Comparison of ENCODE assay signal across 17 cellular contexts in genomic region chr16:88678224-88678979, GRCh38. TPM values are rescaled to one million over a fixed set of nuclear protein-coding genes. Genes with fewer than 3 reads are reported as not detected.
A peak's percentile ranks its signal among the peaks of the same experiment; 100 is the strongest.
DNase-seq lines count a peak whose midpoint lies in the region; ATAC-seq and TF ChIP-seq lines count a peak whose summit lies in the region.
"Had no signal": no experiment of that assay in that cellular context is flagged by ENCODE, and none has a peak within 500 bp of the region (broad histone marks: within the 10 kb centered on the region; RNA-seq: fewer than 3 reads in every experiment).

No MANE protein-coding gene starts in this region.

- no peaks in the 10 kb centered on the region for H3K9me3 Mint-ChIP-seq in GM23338
- no peaks in the 10 kb centered on the region for H3K9me3 Mint-ChIP-seq in activated CD4-positive, alpha-beta memory T cell treated with anti-CD3 and anti-CD28 coated beads, Interleukin-2, amount 10 ng/mL, durations not matched to agents 7 days and 5 days
- H3K9me3 Mint-ChIP-seq: CD14-positive monocyte had no signal

- H3K27me3 Mint-ChIP-seq in GM23338 (ENCODE audit: insufficient read depth, low read depth, poor library complexity), result peaks cover 16% of the 10 kb centered on the region
- H3K27me3 Mint-ChIP-seq in activated CD4-positive, alpha-beta memory T cell treated with anti-CD3 and anti-CD28 coated beads, Interleukin-2, amount 10 ng/mL, durations not matched to agents 7 days and 5 days, result no peaks in the 10 kb centered on the region

- H3K9me3 ChIP-seq in A673 (ENCODE audit: low read depth, low read length, poor library complexity, severe bottlenecking), result no peaks in the 10 kb centered on the region
- H3K9me3 ChIP-seq in lower lobe of right lung, result no peaks in the 10 kb centered on the region
- no peaks in the 10 kb centered on the region for H3K9me3 ChIP-seq in MM.1S (replicated peaks; ENCODE audit: insufficient read depth, low read length)
- H3K9me3 ChIP-seq: A549 had no signal

- TF ChIP-seq CTCF in A673 (conservative IDR thresholded peaks at IDR 0.05; ENCODE audit: low read depth, low read length), result no peak
- no peak for TF ChIP-seq CTCF in GM23338 (conservative IDR thresholded peaks at IDR 0.05; ENCODE audit: low read depth in 2 of 2)
- TF ChIP-seq CTCF in lower lobe of right lung (IDR thresholded peaks at IDR 0.05), result no peak
- no peak for TF ChIP-seq CTCF in MM.1S (IDR thresholded peaks at IDR 0.05; ENCODE audit: low read length)

- POLR2A ChIA-PET in A673 (lab: Charles Lee; ENCODE audit: low non-redundant PET), result no interaction called here
- POLR2A ChIA-PET in activated CD4-positive, alpha-beta memory T cell treated with anti-CD3 and anti-CD28 coated beads, Interleukin-2, amount 10 ng/mL, durations not matched to agents 7 days and 5 days (lab: Charles Lee), result no interaction called here

- no peak overlapping the region for H3K4me3 Mint-ChIP-seq in GM23338
- no peak overlapping the region for H3K4me3 Mint-ChIP-seq in activated CD4-positive, alpha-beta memory T cell treated with anti-CD3 and anti-CD28 coated beads, Interleukin-2, amount 10 ng/mL, durations not matched to agents 7 days and 5 days
- H3K4me3 Mint-ChIP-seq: CD14-positive monocyte had no signal

- H3K79me2 ChIP-seq in GM23338 (replicated peaks; ENCODE audit: insufficient read depth) (no peaks in the 10 kb centered on the region), MM.1S (ENCODE audit: low read length) (no peaks in the 10 kb centered on the region)

- CTCF ChIA-PET in A673 (lab: Charles Lee), result no interaction called here
- CTCF ChIA-PET in activated CD4-positive, alpha-beta memory T cell treated with anti-CD3 and anti-CD28 coated beads, Interleukin-2, amount 10 ng/mL, durations not matched to agents 7 days and 5 days (lab: Charles Lee), result interaction anchor here (4.5 kb wide), 1 partner anchor 24 kb away, joined by 26 read pairs; no protein-coding TSS in a partner anchor

- BruUV-seq in A673 (replicated peaks; lab: Mats Ljungman, UMichigan), result no TSS peak

- DNase-seq in A673 (ENCODE audit: low spot score) (peak; percentile 49), GM23338 (ENCODE audit: low spot score) (no peak), lower lobe of right lung (peak; percentile 43), MM.1S (no peak), pons (ENCODE audit: low spot score) (no peak)
- no peak for DNase-seq in activated CD4-positive, alpha-beta memory T cell treated with anti-CD3 and anti-CD28 coated beads, Interleukin-2, amount 10 ng/mL, durations not matched to agents 7 days and 5 days
- DNase-seq: DMS153, NCI-H1092 treated with DMSO at 0.1 percent for 48 hours, NCI-H1694, NCI-H524 treated with DMSO at 0.1 percent for 48 hours, T-helper 1 cell had no signal

- no peaks in the 10 kb centered on the region for H3K4me1 ChIP-seq in A673 (ENCODE audit: insufficient read depth, low read length, poor library complexity, severe bottlenecking)
- no peaks in the 10 kb centered on the region for H3K4me1 ChIP-seq in GM23338 (ENCODE audit: insufficient read depth)
- H3K4me1 ChIP-seq in lower lobe of right lung, result peaks cover 18% of the 10 kb centered on the region
- peaks cover 16% of the 10 kb centered on the region for H3K4me1 ChIP-seq in MM.1S (ENCODE audit: low read length)
- H3K4me1 ChIP-seq: A549 had no signal

- H3K9ac ChIP-seq in MM.1S (ENCODE audit: low read length), result no peak overlapping the region

- H3K27ac Mint-ChIP-seq in GM23338, result no peak overlapping the region
- no peak overlapping the region for H3K27ac Mint-ChIP-seq in activated CD4-positive, alpha-beta memory T cell treated with anti-CD3 and anti-CD28 coated beads, Interleukin-2, amount 10 ng/mL, durations not matched to agents 7 days and 5 days
- H3K27ac Mint-ChIP-seq: CD14-positive monocyte had no signal

- intact Hi-C loops in A673 (cut with micrococcal nuclease; ENCODE audit: unreplicated experiment) (no loop called here), lower lobe of right lung (cut with DNase I) (no loop called here)

- H3K36me3 Mint-ChIP-seq in GM23338 (ENCODE audit: low read depth), result peaks cover 3% of the 10 kb centered on the region; the same call in 2 of the 3 replicates
- H3K36me3 Mint-ChIP-seq in activated CD4-positive, alpha-beta memory T cell treated with anti-CD3 and anti-CD28 coated beads, Interleukin-2, amount 10 ng/mL, durations not matched to agents 7 days and 5 days (ENCODE audit: low read depth), result peaks cover 24% of the 10 kb centered on the region

- H3K4me2 ChIP-seq in GM23338, result no peak overlapping the region
- no peak overlapping the region for H3K4me2 ChIP-seq in MM.1S (ENCODE audit: low read depth, low read length)
- H3K4me2 ChIP-seq: A549 had no signal

- H3K4me1 Mint-ChIP-seq in GM23338, result no peaks in the 10 kb centered on the region
- peaks cover 23% of the 10 kb centered on the region for H3K4me1 Mint-ChIP-seq in activated CD4-positive, alpha-beta memory T cell treated with anti-CD3 and anti-CD28 coated beads, Interleukin-2, amount 10 ng/mL, durations not matched to agents 7 days and 5 days

- H3K4me3 ChIP-seq in A673 (ENCODE audit: low read depth, low read length, poor library complexity, severe bottlenecking), result peak overlapping the region; percentile 12
- no peak overlapping the region for H3K4me3 ChIP-seq in GM23338
- no peak overlapping the region for H3K4me3 ChIP-seq in lower lobe of right lung
- H3K4me3 ChIP-seq in MM.1S (ENCODE audit: low read length), result no peak overlapping the region
- H3K4me3 ChIP-seq: A549, SK-N-MC had no signal

- no peaks in the 10 kb centered on the region for H3K9me2 ChIP-seq in GM23338 (ENCODE audit: insufficient read depth)
- H3K9me2 ChIP-seq in MM.1S (replicated peaks; ENCODE audit: insufficient read depth, low read length), result no peaks in the 10 kb centered on the region

- no peaks in the 10 kb centered on the region for H3K36me3 ChIP-seq in A673 (ENCODE audit: insufficient read depth, low read length, poor library complexity, severe bottlenecking)
- no peaks in the 10 kb centered on the region; the same call in 1 of the 2 replicates for H3K36me3 ChIP-seq in GM23338 (ENCODE audit: insufficient read depth)
- H3K36me3 ChIP-seq in lower lobe of right lung, result peaks cover 17% of the 10 kb centered on the region
- H3K36me3 ChIP-seq in MM.1S (replicated peaks; ENCODE audit: insufficient read depth, low read length), result no peaks in the 10 kb centered on the region

- no peak overlapping the region for H2AFZ ChIP-seq in GM23338
- no peak overlapping the region for H2AFZ ChIP-seq in MM.1S (ENCODE audit: low read length)

- ATAC-seq in GM23338 (peak; percentile 19; the same call in 2 of the 3 replicates), SK-N-SH treated with all-trans-retinoic acid at 6 μM for 48 hours (peak; percentile 45), lower lobe of right lung (no peak), GM19467 (IDR thresholded peaks at IDR 0.05; ENCODE audit: unreplicated experiment) (no peak)
- ATAC-seq: A549 had no signal

- no peak overlapping the region for H3K27ac ChIP-seq in A673 (ENCODE audit: low read depth, low read length, poor library complexity, severe bottlenecking)
- no peak overlapping the region for H3K27ac ChIP-seq in GM23338 (ENCODE audit: low read depth)
- H3K27ac ChIP-seq in lower lobe of right lung, result no peak overlapping the region
- H3K27ac ChIP-seq in MM.1S (ENCODE audit: low read length), result no peak overlapping the region
- H3K27ac ChIP-seq: A549, SK-N-MC had no signal

- H4K20me1 ChIP-seq in GM23338 (replicated peaks; ENCODE audit: insufficient read depth) (peaks cover 5% of the 10 kb centered on the region; the same call in 1 of the 2 replicates), MM.1S (ENCODE audit: insufficient read depth, low read length) (no peaks in the 10 kb centered on the region)

- H3F3A ChIP-seq in GM23338 (replicated peaks; ENCODE audit: low read depth) (no peaks in the 10 kb centered on the region; the same call in 1 of the 2 replicates), MM.1S (ENCODE audit: insufficient read depth, low read length) (peaks cover 17% of the 10 kb centered on the region)

- H3K27me3 ChIP-seq in A673 (replicated peaks; ENCODE audit: insufficient read depth, low read depth, low read length, poor library complexity) (no peaks in the 10 kb centered on the region), GM23338 (ENCODE audit: insufficient read depth) (no peaks in the 10 kb centered on the region), lower lobe of right lung (ENCODE audit: low read depth) (peaks cover 25% of the 10 kb centered on the region), MM.1S (replicated peaks; ENCODE audit: insufficient read depth, low read length) (no peaks in the 10 kb centered on the region)

TF ChIP-seq in SK-N-SH treated with all-trans-retinoic acid at 6 μM for 48 hours, 23 proteins besides CTCF, POLR2A, EP300 and RAD21 (continues in another document):
- no peak for TF ChIP-seq BACH2 (CRISPR knock-in tag; IDR thresholded peaks at IDR 0.05; ENCODE audit: borderline replicate concordance)

RNA-seq across cellular contexts. Expression of gene SNAI3, which starts 7.9 kb away (rescaled TPM):
- not detected in 2 replicates for total RNA-seq in A673 (2021)
- 19.2 and 19.4 TPM in 2 replicates for total RNA-seq in GM23338 (2014; rRNA removed; shearing (Covaris generic))
- polyA plus RNA-seq in GM23338 (2016; fragmentation: Nextera tagmentation; extraction: Ambion mirVana), result 10.0 and 10.3 TPM in 2 replicates
- total RNA-seq in lower lobe of right lung, result 6.1 TPM
- total RNA-seq in activated CD4-positive, alpha-beta memory T cell treated with anti-CD3 and anti-CD28 coated beads, Interleukin-2, amount 10 ng/mL, durations not matched to agents 7 days and 5 days, result 10 to 100 TPM; 16.5 to 16.6 TPM
- total RNA-seq: MCF 10A had no signal
- polyA plus RNA-seq: A549 had no signal

RNA-seq across cellular contexts. Expression of gene MVD, which starts 15.5 kb away (rescaled TPM):
- 127 and 131 TPM in 2 replicates for total RNA-seq in A673 (2021)
- 144 and 149 TPM in 2 replicates for total RNA-seq in GM23338 (2014; rRNA removed; shearing (Covaris generic))
- polyA plus RNA-seq in GM23338 (2016; fragmentation: Nextera tagmentation; extraction: Ambion mirVana), result 94.2 and 95.3 TPM in 2 replicates
- 71.8 TPM for total RNA-seq in lower lobe of right lung
- total RNA-seq in activated CD4-positive, alpha-beta memory T cell treated with anti-CD3 and anti-CD28 coated beads, Interleukin-2, amount 10 ng/mL, durations not matched to agents 7 days and 5 days, result 100 to 1,000 TPM; 134 to 139 TPM

RNA-seq across cellular contexts. Expression of gene CYBA, which starts 27.5 kb away (rescaled TPM):
- total RNA-seq in A673 (2021), result 44.7 and 53.6 TPM in 2 replicates
- 228 and 275 TPM in 2 replicates for total RNA-seq in GM23338 (2014; rRNA removed; shearing (Covaris generic))
- 281 and 285 TPM in 2 replicates for polyA plus RNA-seq in GM23338 (2016; fragmentation: Nextera tagmentation; extraction: Ambion mirVana)
- 371 TPM for total RNA-seq in lower lobe of right lung
- 100 to 1,000 TPM; 580 to 588 TPM for total RNA-seq in activated CD4-positive, alpha-beta memory T cell treated with anti-CD3 and anti-CD28 coated beads, Interleukin-2, amount 10 ng/mL, durations not matched to agents 7 days and 5 days

RNA-seq across cellular contexts. Expression of gene RNF166, which starts 27.8 kb away (rescaled TPM):
- total RNA-seq in A673 (2021) (32.3 and 36.3 TPM in 2 replicates), lower lobe of right lung (61.9 TPM)
- total RNA-seq in GM23338 (2014; rRNA removed; shearing (Covaris generic)), result 39.6 and 43.4 TPM in 2 replicates
- 24.9 and 27.8 TPM in 2 replicates for polyA plus RNA-seq in GM23338 (2016; fragmentation: Nextera tagmentation; extraction: Ambion mirVana)
- 100 to 1,000 TPM; 155 to 156 TPM for total RNA-seq in activated CD4-positive, alpha-beta memory T cell treated with anti-CD3 and anti-CD28 coated beads, Interleukin-2, amount 10 ng/mL, durations not matched to agents 7 days and 5 days

RNA-seq across cellular contexts. Expression of gene CTU2, which starts 27.9 kb away (rescaled TPM):
- 45.0 and 47.5 TPM in 2 replicates for total RNA-seq in A673 (2021)
- total RNA-seq in GM23338 (2014; rRNA removed; shearing (Covaris generic)), result 15.4 and 22.3 TPM in 2 replicates
- polyA plus RNA-seq in GM23338 (2016; fragmentation: Nextera tagmentation; extraction: Ambion mirVana), result 25.7 and 33.6 TPM in 2 replicates
- total RNA-seq in lower lobe of right lung, result 14.5 TPM
- 10 to 100 TPM; 16.5 to 17.3 TPM for total RNA-seq in activated CD4-positive, alpha-beta memory T cell treated with anti-CD3 and anti-CD28 coated beads, Interleukin-2, amount 10 ng/mL, durations not matched to agents 7 days and 5 days

Comparison
In these comparisons a context has a peak if more than half of its experiments do, and no peak if none do; other contexts are left out.
1. DNase-seq: peak in A673 (single experiment) and lower lobe of right lung (single experiment); none in GM23338 (single experiment), MM.1S (single experiment), activated CD4-positive, alpha-beta memory T cell treated with anti-CD3 and anti-CD28 coated beads, Interleukin-2, amount 10 ng/mL, durations not matched to agents 7 days and 5 days (single experiment) and pons (single experiment).
2. ATAC-seq: peak in GM23338 (single experiment) and SK-N-SH treated with all-trans-retinoic acid at 6 μM for 48 hours (single experiment); none in lower lobe of right lung (0 of 2) and GM19467 (single experiment).